ENCODE assay signal across 8 cellular contexts in genomic region chr16:1300664-1301476, GRCh38. TPM values are rescaled to one million over a fixed set of nuclear protein-coding genes. Genes with fewer than 3 reads are reported as not detected.
DNase-seq lines count a peak whose midpoint lies in the region; ATAC-seq, FAIRE-seq and TF ChIP-seq lines count a peak whose summit lies in the region.

No MANE protein-coding gene starts in this region.

- peak; percentile 78 for ATAC-seq in GM23338
- ATAC-seq in upper lobe of left lung (ENCODE audit: low FRiP score in 2 of 2) = peak; percentile 84 to 85
- ATAC-seq in GM21619 (IDR thresholded peaks at IDR 0.05; ENCODE audit: unreplicated experiment) = no peak

- H3K27me3 Mint-ChIP-seq in GM23338 (ENCODE audit: insufficient read depth, low read depth, poor library complexity) = peaks cover 30% of the 10 kb centered on the region

- H3K27ac Mint-ChIP-seq in GM23338 = no peak overlapping the region

- H3K4me1 Mint-ChIP-seq in GM23338 = peaks cover 21% of the 10 kb centered on the region

- H3K9me2 ChIP-seq in GM23338 (ENCODE audit: insufficient read depth) = no peaks in the 10 kb centered on the region

- no peaks in the 10 kb centered on the region for H3K9me3 Mint-ChIP-seq in GM23338

- H3K9me3 ChIP-seq in AG04450 (ENCODE audit: control insufficient read depth, insufficient read depth, low read length) = no peaks in the 10 kb centered on the region; the same call in 1 of the 2 replicates
- H3K9me3 ChIP-seq in parathyroid adenoma (ENCODE audit: control insufficient read depth, low read length) = no peaks in the 10 kb centered on the region
- H3K9me3 ChIP-seq in upper lobe of left lung = no peaks in the 10 kb centered on the region

- no peak for DNase-seq in AG04450 (ENCODE audit: low read depth, low spot score)
- DNase-seq in GM23338 (ENCODE audit: low spot score) = peak; percentile 78
- DNase-seq in RPMI7951 (ENCODE audit: low read depth) = peak; percentile 21
- peak; percentile 90 for DNase-seq in activated effector memory CD4-positive, alpha-beta T cell treated with anti-CD3 and anti-CD28 coated beads, Interleukin-2, amount 50 U/mL, for 16 hours
- DNase-seq in frontal cortex (ENCODE audit: low spot score in 2 of 2) = peak; percentile 72 to 88
- peak; percentile 76 to 96 for DNase-seq in upper lobe of left lung

- peak overlapping the region; percentile 67; the same call in 1 of the 2 replicates for H3K4me2 ChIP-seq in GM23338
- peak overlapping the region; percentile 68 for H3K4me2 ChIP-seq in parathyroid adenoma (ENCODE audit: low read length)

- WGBS in upper lobe of left lung, 2 donors = 15 to 19% methylated on average over 15 to 19 of the region's 42 CpGs

- CTCF ChIA-PET in AG04450 (lab: Charles Lee) = interaction anchor here (0.6 to 1.4 kb wide), 2 partner anchors 11 to 55 kb away, joined by 5 to 6 read pairs (median 5); no protein-coding TSS in a partner anchor

- H3K4me3 ChIP-seq in AG04450 (ENCODE audit: low read depth, low read length) (no peak overlapping the region), GM23338 (peak overlapping the region; percentile 34; the same call in 1 of the 2 replicates), parathyroid adenoma (ENCODE audit: low read depth, low read length) (peak overlapping the region; percentile 25), upper lobe of left lung (peak overlapping the region in 2 of 4 donors; percentile 9 to 12)

- H3F3A ChIP-seq in GM23338 (replicated peaks; ENCODE audit: low read depth) = peaks cover 11% of the 10 kb centered on the region

- POLR2A ChIA-PET in AG04450 (lab: Yijun Ruan, JAX) = interaction anchor here (0.6 kb wide), 1 partner anchor 216 kb away, joined by 3 read pairs; no protein-coding TSS in a partner anchor

- H3K36me3 Mint-ChIP-seq in GM23338 (ENCODE audit: low read depth) = no peaks in the 10 kb centered on the region

- H3K36me3 ChIP-seq in GM23338 (ENCODE audit: insufficient read depth) (no peaks in the 10 kb centered on the region), parathyroid adenoma (ENCODE audit: control insufficient read depth, insufficient read depth, low read length) (no peaks in the 10 kb centered on the region), upper lobe of left lung (no peaks in the 10 kb centered on the region)

- FAIRE-seq in frontal cortex (lab: Jason Lieb, UNC) = no peak

- H3K4me1 ChIP-seq in GM23338 (ENCODE audit: insufficient read depth) (peaks cover 13% of the 10 kb centered on the region), parathyroid adenoma (peaks cover 23% of the 10 kb centered on the region), upper lobe of left lung (peaks cover 6 to 21% (median 11%) of the 10 kb centered on the region in 4 donors)

- H3K27ac ChIP-seq in AG04450 (ENCODE audit: low read depth, low read length) = no peak overlapping the region
- no peak overlapping the region for H3K27ac ChIP-seq in GM23338 (ENCODE audit: low read depth)
- H3K27ac ChIP-seq in parathyroid adenoma = no peak overlapping the region
- H3K27ac ChIP-seq in upper lobe of left lung = no peak overlapping the region

- no peak for TF ChIP-seq EP300 in upper lobe of left lung (IDR thresholded peaks at IDR 0.05)

- H2AFZ ChIP-seq in GM23338 (peak overlapping the region; percentile 88; the same call in 1 of the 2 replicates), parathyroid adenoma (peak overlapping the region; percentile 82)

- H3K27me3 ChIP-seq in AG04450 (ENCODE audit: control insufficient read depth, insufficient read depth, low read length) (peaks cover 12% of the 10 kb centered on the region), GM23338 (ENCODE audit: insufficient read depth) (no peaks in the 10 kb centered on the region; the same call in 1 of the 2 replicates), parathyroid adenoma (ENCODE audit: control insufficient read depth, insufficient read depth, low read length) (no peaks in the 10 kb centered on the region), upper lobe of left lung (no peaks in the 10 kb centered on the region)

- H3K9ac ChIP-seq in parathyroid adenoma = no peak overlapping the region

- no peak overlapping the region for H3K4me3 Mint-ChIP-seq in GM23338

- H4K20me1 ChIP-seq in GM23338 (replicated peaks; ENCODE audit: insufficient read depth) = no peaks in the 10 kb centered on the region

- TF ChIP-seq CTCF in AG04450 (IDR thresholded peaks at IDR 0.05; ENCODE audit: low read depth, low read length) (peak; percentile 79), GM23338 (conservative IDR thresholded peaks at IDR 0.05; ENCODE audit: low read depth in 2 of 2) (peak; percentile 68 to 87), parathyroid adenoma (IDR thresholded peaks at IDR 0.05) (peak; percentile 88), upper lobe of left lung (IDR thresholded peaks at IDR 0.05) (peak; percentile 86 to 94 (median 90))

- TF ChIP-seq POLR2A in upper lobe of left lung (IDR thresholded peaks at IDR 0.05) = no peak

- no peaks in the 10 kb centered on the region for H3K79me2 ChIP-seq in GM23338 (replicated peaks; ENCODE audit: insufficient read depth)
- no peaks in the 10 kb centered on the region for H3K79me2 ChIP-seq in parathyroid adenoma

TF ChIP-seq in GM23338, 12 proteins besides CTCF, POLR2A, EP300 and RAD21 (continues in another document):
- TF ChIP-seq POLR2AphosphoS5 (IDR thresholded peaks at IDR 0.05; ENCODE audit: low read depth) = no peak
- TF ChIP-seq EZH2 (IDR thresholded peaks at IDR 0.05; ENCODE audit: low read depth, unreplicated experiment) = no peak
- TF ChIP-seq REST (IDR thresholded peaks at IDR 0.05; ENCODE audit: unreplicated experiment) = no peak
- TF ChIP-seq NANOG (IDR thresholded peaks at IDR 0.05; ENCODE audit: borderline replicate concordance) = no peak

RNA-seq across cellular contexts. Expression of gene UBE2I, which starts 8.6 kb away (rescaled TPM):
- 148 and 165 TPM in 2 replicates for polyA plus RNA-seq in AG04450 (2011; rRNA removed)
- 81.1 and 99.3 TPM in 2 replicates for polyA minus RNA-seq in AG04450 (2011; rRNA and poly(A)+ RNA removed)
- total RNA-seq in GM23338 (2014; rRNA removed; shearing (Covaris generic)) = 116 and 117 TPM in 2 replicates
- 216 and 220 TPM in 2 replicates for polyA plus RNA-seq in GM23338 (2016; fragmentation: Nextera tagmentation; extraction: Ambion mirVana)
- 50.4 and 53.6 TPM in 2 replicates for total RNA-seq in RPMI7951 (2014; rRNA removed; shearing (Covaris generic))
- total RNA-seq in frontal cortex = 48.5 TPM
- total RNA-seq in upper lobe of left lung = 100 to 1,000 TPM in 1 of 6 donors, 10 to 100 TPM in 5; 51.4 to 113 (median 92.0) TPM

RNA-seq across cellular contexts. Expression of gene BAIAP3, which starts 32.6 kb away (rescaled TPM):
- 0.19 and 0.38 TPM in 2 replicates for polyA plus RNA-seq in AG04450 (2011; rRNA removed)
- polyA minus RNA-seq in AG04450 (2011; rRNA and poly(A)+ RNA removed) = 1.7 and 2.5 TPM in 2 replicates
- 13.0 and 23.0 TPM in 2 replicates for total RNA-seq in GM23338 (2014; rRNA removed; shearing (Covaris generic))
- 4.2 and 5.2 TPM in 2 replicates for polyA plus RNA-seq in GM23338 (2016; fragmentation: Nextera tagmentation; extraction: Ambion mirVana)
- 1.2 and 2.4 TPM in 2 replicates for total RNA-seq in RPMI7951 (2014; rRNA removed; shearing (Covaris generic))
- 11.4 TPM for total RNA-seq in frontal cortex
- 10 to 100 TPM in 3 of 6 donors, 1 to 10 TPM in 3; 3.2 to 57.6 (median 11.5) TPM for total RNA-seq in upper lobe of left lung

RNA-seq across cellular contexts. Expression of gene TPSD1, which starts 45.0 kb away (rescaled TPM):
- not detected in 2 replicates for polyA plus RNA-seq in AG04450 (2011; rRNA removed)
- polyA minus RNA-seq in AG04450 (2011; rRNA and poly(A)+ RNA removed) = not detected in 2 replicates
- 0.17 TPM in 1 of 2 replicates, not detected in the other for total RNA-seq in GM23338 (2014; rRNA removed; shearing (Covaris generic))
- polyA plus RNA-seq in GM23338 (2016; fragmentation: Nextera tagmentation; extraction: Ambion mirVana) = not detected in 2 replicates
- not detected in 2 replicates for total RNA-seq in RPMI7951 (2014; rRNA removed; shearing (Covaris generic))
- total RNA-seq in frontal cortex = not detected
- 10 to 100 TPM in 2 of 6 donors, 1 to 10 TPM in 4; 1.3 to 14.0 (median 6.4) TPM for total RNA-seq in upper lobe of left lung

RNA-seq across cellular contexts. Expression of gene TSR3, which starts 50.8 kb away (rescaled TPM):
- polyA plus RNA-seq in AG04450 (2011; rRNA removed) = 34.4 and 40.4 TPM in 2 replicates
- polyA minus RNA-seq in AG04450 (2011; rRNA and poly(A)+ RNA removed) = 14.4 and 20.8 TPM in 2 replicates
- total RNA-seq in GM23338 (2014; rRNA removed; shearing (Covaris generic)) = 97.3 and 98.8 TPM in 2 replicates
- 54.1 and 58.5 TPM in 2 replicates for polyA plus RNA-seq in GM23338 (2016; fragmentation: Nextera tagmentation; extraction: Ambion mirVana)
- 50.0 and 65.5 TPM in 2 replicates for total RNA-seq in RPMI7951 (2014; rRNA removed; shearing (Covaris generic))
- 39.5 TPM for total RNA-seq in frontal cortex
- total RNA-seq in upper lobe of left lung = 10 to 100 TPM; 55.6 to 74.5 (median 65.1) TPM

RNA-seq across cellular contexts. Expression of gene GNPTG, which starts 50.9 kb away (rescaled TPM):
- polyA plus RNA-seq in AG04450 (2011; rRNA removed) (40.5 and 49.9 TPM in 2 replicates), GM23338 (2016; fragmentation: Nextera tagmentation; extraction: Ambion mirVana) (39.1 and 41.0 TPM in 2 replicates)
- 17.7 and 29.0 TPM in 2 replicates for polyA minus RNA-seq in AG04450 (2011; rRNA and poly(A)+ RNA removed)
- total RNA-seq in GM23338 (2014; rRNA removed; shearing (Covaris generic)) = 9.2 and 23.3 TPM in 2 replicates
- 27.8 and 42.1 TPM in 2 replicates for total RNA-seq in RPMI7951 (2014; rRNA removed; shearing (Covaris generic))
- total RNA-seq in frontal cortex (17.9 TPM), upper lobe of left lung (100 to 1,000 TPM in 1 of 6 donors, 10 to 100 TPM in 5; 32.8 to 106 (median 93.0) TPM)
